Comparison of ENCODE assay signal across 16 cellular contexts in the genomic region with DNA sequence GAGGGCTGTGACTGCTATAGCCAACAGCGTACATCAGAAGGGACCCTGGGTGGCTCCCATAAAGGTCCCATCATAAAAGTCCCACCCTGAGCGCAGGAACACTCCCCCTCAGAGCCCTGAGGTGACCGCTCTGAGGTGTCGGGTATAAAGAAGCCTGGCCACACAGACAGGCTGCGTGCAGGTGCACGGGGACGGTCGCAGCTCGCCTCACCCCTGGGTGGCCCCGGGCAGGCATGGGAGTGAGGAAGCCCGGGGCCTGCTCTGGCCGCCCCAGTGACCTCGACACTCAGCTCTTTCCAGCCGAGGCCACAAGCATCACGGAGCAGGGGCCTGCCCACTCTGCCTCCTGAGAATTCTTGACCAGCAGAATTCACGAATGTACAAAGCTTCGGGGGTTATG. TPM values are rescaled to one million over a fixed set of nuclear protein-coding genes. Genes with fewer than 3 reads are reported as not detected.
DNase-seq lines count a peak whose midpoint lies in the region; ATAC-seq lines count a peak whose summit lies in the region.
"Had no signal": no experiment of that assay in that cellular context is flagged by ENCODE, and none has a peak within 500 bp of the region (broad histone marks: within the 10 kb centered on the region; RNA-seq: fewer than 3 reads in every experiment).

No MANE protein-coding gene starts in this region.

- no peak for DNase-seq in activated T-helper 1 cell treated with anti-CD3 and anti-CD28 coated beads, Interleukin-12 subunit alpha, Interleukin-12 subunit beta, Interleukin-2, Interleukin-4 antibody, amounts not matched to agents 30 ng/mL and 10 ng/mL and 1 ng/mL, durations not matched to agents 14 hours and 24 hours and 36 hours (ENCODE audit: low spot score)
- DNase-seq in naive thymus-derived CD4-positive, alpha-beta T cell, result no peak
- no peak for DNase-seq in activated CD8-positive, alpha-beta memory T cell treated with anti-CD3 and anti-CD28 coated beads, Interleukin-2, amount 50 U/mL, for 4 hours
- no peak for DNase-seq in NCI-H2107 (lab: John Stamatoyannopoulos, UW)
- no peak for DNase-seq in activated T-helper 2 cell treated with anti-CD3 and anti-CD28 coated beads, Interferon-gamma antibody, Interleukin-2, Interleukin-4, amounts not matched to agents 10 μg/mL and 5 μg/mL and 100 μg/mL, durations not matched to agents 14 hours and 24 hours and 36 hours (ENCODE audit: low spot score)
- no peak for DNase-seq in NCI-H2081 treated with DMSO at 0.1 percent for 48 hours (lab: John Stamatoyannopoulos, UW)
- DNase-seq: BE2C; CD4-positive, CD25-positive, alpha-beta regulatory T cell; DMS153; DMS79 treated with DMSO at 0.1 percent for 48 hours; GDM1; H7 had no signal

- peaks cover 39% of the 10 kb centered on the region for H3K4me1 ChIP-seq in BLaER1
- peaks cover 36 to 49% (median 40%) of the 10 kb centered on the region in 10 experiments for H3K4me1 ChIP-seq in BLaER1 treated with 17β-estradiol and CSF1 and Interleukin-3, amounts not matched to agents 10 nM and 100 nM
- H3K4me1 ChIP-seq in naive thymus-derived CD4-positive, alpha-beta T cell (ENCODE audit: control insufficient read depth in 2 of 2, insufficient read depth in 2 of 2, low read length in 2 of 2), result peaks cover 6 to 27% of the 10 kb centered on the region in 2 donors
- H3K4me1 ChIP-seq: A549 had no signal

- peaks cover 29% of the 10 kb centered on the region for H3K9me3 ChIP-seq in BLaER1
- peaks cover 0 to 46% (median 29%) of the 10 kb centered on the region in 11 experiments; a peak in 17 of 22 replicates for H3K9me3 ChIP-seq in BLaER1 treated with 17β-estradiol and CSF1 and Interleukin-3, amounts not matched to agents 10 nM and 100 nM (replicated peaks in 1 of 11)
- no peaks in the 10 kb centered on the region for H3K9me3 ChIP-seq in naive thymus-derived CD4-positive, alpha-beta T cell (ENCODE audit: control insufficient read depth in 2 of 3, low read length in 3 of 3)
- H3K9me3 ChIP-seq: A549 had no signal

- peaks cover 22% of the 10 kb centered on the region for H3K9me3 Mint-ChIP-seq in activated T-helper 1 cell treated with anti-CD3 and anti-CD28 coated beads, Interleukin-12 subunit alpha, Interleukin-12 subunit beta, Interleukin-2, Interleukin-4 antibody, amounts not matched to agents 30 ng/mL and 10 ng/mL and 1 ng/mL, durations not matched to agents 14 hours and 24 hours and 36 hours
- H3K9me3 Mint-ChIP-seq in naive thymus-derived CD4-positive, alpha-beta T cell, result peaks cover 3 to 15% (median 7%) of the 10 kb centered on the region in 11 donors
- H3K9me3 Mint-ChIP-seq in activated T-helper 2 cell treated with anti-CD3 and anti-CD28 coated beads, Interferon-gamma antibody, Interleukin-2, Interleukin-4, amounts not matched to agents 10 μg/mL and 5 μg/mL and 100 μg/mL, durations not matched to agents 14 hours and 24 hours and 36 hours, result peaks cover 23% of the 10 kb centered on the region

- H4K20me1 ChIP-seq in BLaER1, result no peaks in the 10 kb centered on the region
- H4K20me1 ChIP-seq in BLaER1 treated with 17β-estradiol and CSF1 and Interleukin-3, amounts not matched to agents 10 nM and 100 nM, result no peaks in the 10 kb centered on the region

- no peak overlapping the region for H3K4me3 Mint-ChIP-seq in activated T-helper 1 cell treated with anti-CD3 and anti-CD28 coated beads, Interleukin-12 subunit alpha, Interleukin-12 subunit beta, Interleukin-2, Interleukin-4 antibody, amounts not matched to agents 30 ng/mL and 10 ng/mL and 1 ng/mL, durations not matched to agents 14 hours and 24 hours and 36 hours
- H3K4me3 Mint-ChIP-seq in naive thymus-derived CD4-positive, alpha-beta T cell, result peak overlapping the region in 1 of 10 donors; percentile 87
- no peak overlapping the region for H3K4me3 Mint-ChIP-seq in activated T-helper 2 cell treated with anti-CD3 and anti-CD28 coated beads, Interferon-gamma antibody, Interleukin-2, Interleukin-4, amounts not matched to agents 10 μg/mL and 5 μg/mL and 100 μg/mL, durations not matched to agents 14 hours and 24 hours and 36 hours (ENCODE audit: low read depth)
- H3K4me3 Mint-ChIP-seq: CD4-positive, CD25-positive, alpha-beta regulatory T cell; GM23338 had no signal

- H3K27ac ChIP-seq in BLaER1, result peak overlapping the region; percentile 69
- peak overlapping the region in 10 of 11 experiments; percentile 47 to 81 (median 74); a peak in 21 of 22 replicates for H3K27ac ChIP-seq in BLaER1 treated with 17β-estradiol and CSF1 and Interleukin-3, amounts not matched to agents 10 nM and 100 nM
- H3K27ac ChIP-seq in naive thymus-derived CD4-positive, alpha-beta T cell (ENCODE audit: low read depth, low read length), result peak overlapping the region; percentile 62
- H3K27ac ChIP-seq: A549 had no signal

- CTCF ChIA-PET in naive thymus-derived CD4-positive, alpha-beta T cell (lab: Charles Lee), result interaction anchor here (2.2 kb wide), 1 partner anchor 14 kb away, joined by 7 read pairs; the partner anchor contains the start of gene RNASET2

- H3K36me3 Mint-ChIP-seq in activated T-helper 1 cell treated with anti-CD3 and anti-CD28 coated beads, Interleukin-12 subunit alpha, Interleukin-12 subunit beta, Interleukin-2, Interleukin-4 antibody, amounts not matched to agents 30 ng/mL and 10 ng/mL and 1 ng/mL, durations not matched to agents 14 hours and 24 hours and 36 hours (ENCODE audit: low read depth), result peaks cover 36% of the 10 kb centered on the region
- H3K36me3 Mint-ChIP-seq in naive thymus-derived CD4-positive, alpha-beta T cell, result peaks cover 10 to 58% (median 15%) of the 10 kb centered on the region in 5 donors
- peaks cover 75% of the 10 kb centered on the region for H3K36me3 Mint-ChIP-seq in activated T-helper 2 cell treated with anti-CD3 and anti-CD28 coated beads, Interferon-gamma antibody, Interleukin-2, Interleukin-4, amounts not matched to agents 10 μg/mL and 5 μg/mL and 100 μg/mL, durations not matched to agents 14 hours and 24 hours and 36 hours (ENCODE audit: low read depth)

- H3K4me3 ChIP-seq in BLaER1, result no peak overlapping the region
- 0 out of 20 replicates have a peak overlapping the region, but pooled peaks of 1 of the 10 experiments have one; percentile 14 for H3K4me3 ChIP-seq in BLaER1 treated with 17β-estradiol and CSF1 and Interleukin-3, amounts not matched to agents 10 nM and 100 nM
- H3K4me3 ChIP-seq in naive thymus-derived CD4-positive, alpha-beta T cell (ENCODE audit: low read length), result no peak overlapping the region
- H3K4me3 ChIP-seq: A549, GM23338 had no signal

- H3K27ac Mint-ChIP-seq in activated T-helper 1 cell treated with anti-CD3 and anti-CD28 coated beads, Interleukin-12 subunit alpha, Interleukin-12 subunit beta, Interleukin-2, Interleukin-4 antibody, amounts not matched to agents 30 ng/mL and 10 ng/mL and 1 ng/mL, durations not matched to agents 14 hours and 24 hours and 36 hours, result peak overlapping the region; percentile 74
- peak overlapping the region in 6 of 9 donors; percentile 48 to 97 (median 90) for H3K27ac Mint-ChIP-seq in naive thymus-derived CD4-positive, alpha-beta T cell
- no peak overlapping the region for H3K27ac Mint-ChIP-seq in activated T-helper 2 cell treated with anti-CD3 and anti-CD28 coated beads, Interferon-gamma antibody, Interleukin-2, Interleukin-4, amounts not matched to agents 10 μg/mL and 5 μg/mL and 100 μg/mL, durations not matched to agents 14 hours and 24 hours and 36 hours
- H3K27ac Mint-ChIP-seq: GM23338 had no signal

- H3K27me3 ChIP-seq in BLaER1, result no peaks in the 10 kb centered on the region
- H3K27me3 ChIP-seq in BLaER1 treated with 17β-estradiol and CSF1 and Interleukin-3, amounts not matched to agents 10 nM and 100 nM, result no peaks in the 10 kb centered on the region
- H3K27me3 ChIP-seq in naive thymus-derived CD4-positive, alpha-beta T cell (ENCODE audit: control insufficient read depth in 2 of 2, insufficient read depth in 2 of 2, low read length in 2 of 2), result no peaks in the 10 kb centered on the region
- H3K27me3 ChIP-seq: BE2C had no signal

- no peak for ATAC-seq in naive thymus-derived CD4-positive, alpha-beta T cell
- ATAC-seq: A549, GM23338 had no signal

- H3K27me3 Mint-ChIP-seq in activated T-helper 1 cell treated with anti-CD3 and anti-CD28 coated beads, Interleukin-12 subunit alpha, Interleukin-12 subunit beta, Interleukin-2, Interleukin-4 antibody, amounts not matched to agents 30 ng/mL and 10 ng/mL and 1 ng/mL, durations not matched to agents 14 hours and 24 hours and 36 hours (ENCODE audit: insufficient read depth), result no peaks in the 10 kb centered on the region
- no peaks in the 10 kb centered on the region for H3K27me3 Mint-ChIP-seq in naive thymus-derived CD4-positive, alpha-beta T cell
- no peaks in the 10 kb centered on the region for H3K27me3 Mint-ChIP-seq in activated T-helper 2 cell treated with anti-CD3 and anti-CD28 coated beads, Interferon-gamma antibody, Interleukin-2, Interleukin-4, amounts not matched to agents 10 μg/mL and 5 μg/mL and 100 μg/mL, durations not matched to agents 14 hours and 24 hours and 36 hours (ENCODE audit: low read depth)
- H3K27me3 Mint-ChIP-seq: CD4-positive, CD25-positive, alpha-beta regulatory T cell had no signal

- H3K4me1 Mint-ChIP-seq in activated T-helper 1 cell treated with anti-CD3 and anti-CD28 coated beads, Interleukin-12 subunit alpha, Interleukin-12 subunit beta, Interleukin-2, Interleukin-4 antibody, amounts not matched to agents 30 ng/mL and 10 ng/mL and 1 ng/mL, durations not matched to agents 14 hours and 24 hours and 36 hours (ENCODE audit: low read depth), result peaks cover 55% of the 10 kb centered on the region
- peaks cover 16 to 75% (median 20%) of the 10 kb centered on the region in 7 donors for H3K4me1 Mint-ChIP-seq in naive thymus-derived CD4-positive, alpha-beta T cell
- peaks cover 31% of the 10 kb centered on the region for H3K4me1 Mint-ChIP-seq in activated T-helper 2 cell treated with anti-CD3 and anti-CD28 coated beads, Interferon-gamma antibody, Interleukin-2, Interleukin-4, amounts not matched to agents 10 μg/mL and 5 μg/mL and 100 μg/mL, durations not matched to agents 14 hours and 24 hours and 36 hours (ENCODE audit: low read depth)

- POLR2A ChIA-PET in naive thymus-derived CD4-positive, alpha-beta T cell (lab: Charles Lee), result interaction anchor here (2.5 to 12.8 kb wide), 2 partner anchors 15 to 18 kb away, joined by 11 to 245 read pairs; partner anchors contain the start of gene RNASET2

- H3K4me2 ChIP-seq in BLaER1, result peak overlapping the region; percentile 61
- H3K4me2 ChIP-seq in BLaER1 treated with 17β-estradiol and CSF1 and Interleukin-3, amounts not matched to agents 10 nM and 100 nM, result peak overlapping the region; percentile 47 to 78 (median 72)
- H3K4me2 ChIP-seq: A549, GM23338 had no signal

- H3K36me3 ChIP-seq in BLaER1, result peaks cover 40% of the 10 kb centered on the region
- H3K36me3 ChIP-seq in BLaER1 treated with 17β-estradiol and CSF1 and Interleukin-3, amounts not matched to agents 10 nM and 100 nM, result peaks cover 0 to 77% (median 40%) of the 10 kb centered on the region in 11 experiments; a peak in 16 of 22 replicates
- no peaks in the 10 kb centered on the region for H3K36me3 ChIP-seq in naive thymus-derived CD4-positive, alpha-beta T cell (ENCODE audit: control insufficient read depth in 2 of 3, insufficient read depth in 3 of 3, low read length in 3 of 3)
- H3K36me3 ChIP-seq: BE2C had no signal

- H3K9ac ChIP-seq in BLaER1, result no peak overlapping the region; the same call in 1 of the 2 replicates
- H3K9ac ChIP-seq in BLaER1 treated with 17β-estradiol and CSF1 and Interleukin-3, amounts not matched to agents 10 nM and 100 nM, result peak overlapping the region in 9 of 11 experiments; percentile 16 to 62 (median 34); a peak in 10 of 22 replicates

- intact Hi-C loops in activated T-helper 1 cell treated with anti-CD3 and anti-CD28 coated beads, Interleukin-12 subunit alpha, Interleukin-12 subunit beta, Interleukin-2, Interleukin-4 antibody, amounts not matched to agents 30 ng/mL and 10 ng/mL and 1 ng/mL, durations not matched to agents 14 hours and 24 hours and 36 hours (cut with micrococcal nuclease), result no loop called here
- intact Hi-C loops in naive thymus-derived CD4-positive, alpha-beta T cell (cut with micrococcal nuclease), result no loop called here
- intact Hi-C loops in activated T-helper 2 cell treated with anti-CD3 and anti-CD28 coated beads, Interferon-gamma antibody, Interleukin-2, Interleukin-4, amounts not matched to agents 10 μg/mL and 5 μg/mL and 100 μg/mL, durations not matched to agents 14 hours and 24 hours and 36 hours (cut with micrococcal nuclease), result no loop called here

RNA-seq across cellular contexts. Expression of gene RNASET2, which starts 14.4 kb away (rescaled TPM):
- 99.5 TPM in 2 replicates for total RNA-seq in activated T-helper 1 cell treated with anti-CD3 and anti-CD28 coated beads, Interleukin-12 subunit alpha, Interleukin-12 subunit beta, Interleukin-2, Interleukin-4 antibody, amounts not matched to agents 30 ng/mL and 10 ng/mL and 1 ng/mL, durations not matched to agents 14 hours and 24 hours and 36 hours
- total RNA-seq in naive thymus-derived CD4-positive, alpha-beta T cell, result 100 to 1,000 TPM; 147 to 332 (median 264) TPM
- polyA plus RNA-seq in naive thymus-derived CD4-positive, alpha-beta T cell, result 100 to 1,000 TPM; 521 to 683 TPM
- total RNA-seq in activated T-helper 2 cell treated with anti-CD3 and anti-CD28 coated beads, Interferon-gamma antibody, Interleukin-2, Interleukin-4, amounts not matched to agents 10 μg/mL and 5 μg/mL and 100 μg/mL, durations not matched to agents 14 hours and 24 hours and 36 hours, result 53.4 and 56.2 TPM in 2 replicates

RNA-seq across cellular contexts. Expression of gene CEP43, which starts 28.4 kb away (rescaled TPM):
- total RNA-seq in activated T-helper 1 cell treated with anti-CD3 and anti-CD28 coated beads, Interleukin-12 subunit alpha, Interleukin-12 subunit beta, Interleukin-2, Interleukin-4 antibody, amounts not matched to agents 30 ng/mL and 10 ng/mL and 1 ng/mL, durations not matched to agents 14 hours and 24 hours and 36 hours, result 18.8 and 21.4 TPM in 2 replicates
- 10 to 100 TPM; 11.5 to 17.6 (median 15.5) TPM for total RNA-seq in naive thymus-derived CD4-positive, alpha-beta T cell
- polyA plus RNA-seq in naive thymus-derived CD4-positive, alpha-beta T cell, result 1 to 10 TPM; 3.3 to 3.8 TPM
- total RNA-seq in activated T-helper 2 cell treated with anti-CD3 and anti-CD28 coated beads, Interferon-gamma antibody, Interleukin-2, Interleukin-4, amounts not matched to agents 10 μg/mL and 5 μg/mL and 100 μg/mL, durations not matched to agents 14 hours and 24 hours and 36 hours, result 15.9 and 18.1 TPM in 2 replicates
